1 cellular context compared by ENCODE assay signal in genomic region chr7:139640678-139641077, GRCh38.
TF ChIP-seq lines count a peak whose summit lies in the region.

No MANE protein-coding gene starts in this region.

TF ChIP-seq in K562, 482 proteins besides CTCF, POLR2A, EP300 and RAD21 (continued from another document):
- TF ChIP-seq CHAMP1 (IDR thresholded peaks at IDR 0.05) = no peak
- TF ChIP-seq TCFL5 (CRISPR knock-in tag; conservative IDR thresholded peaks at IDR 0.05) = no peak
TF ChIP-seq in K562: peak in this region for 1.
